14 cellular contexts compared by ENCODE assay signal in genomic region chr1:182952677-182953444, GRCh38. TPM values are rescaled to one million over a fixed set of nuclear protein-coding genes. Genes with fewer than 3 reads are reported as not detected.
DNase-seq lines count a peak whose midpoint lies in the region; ATAC-seq and TF ChIP-seq lines count a peak whose summit lies in the region.
"Had no signal": no experiment of that assay in that cellular context is flagged by ENCODE, and none has a peak within 500 bp of the region (broad histone marks: within the 10 kb centered on the region; RNA-seq: fewer than 3 reads in every experiment).

Gene SHCBP1L (minus strand): TSS chr1:182953166. CDS start chr1:182953133, 33 bp downstream.

- 27 to 42% (median 41%) methylated on average over 66 to 79 of the region's 79 CpGs for WGBS in psoas muscle, 3 donors

- H3K4me1 ChIP-seq in ACC112 (ENCODE audit: control insufficient read depth, insufficient read depth, low read length, unreplicated experiment): peaks cover 20% of the 10 kb centered on the region
- H3K4me1 ChIP-seq in psoas muscle: no peaks in the 10 kb centered on the region

- no peaks in the 10 kb centered on the region for H3K36me3 ChIP-seq in ACC112 (ENCODE audit: insufficient read depth, low read length)
- H3K36me3 ChIP-seq in psoas muscle (ENCODE audit: insufficient read depth in 1 of 2, low read depth in 1 of 2): no peaks in the 10 kb centered on the region
- H3K36me3 ChIP-seq: neutrophil had no signal

- H3K27me3 ChIP-seq in ACC112 (ENCODE audit: insufficient read depth, low read length) (peaks cover 5% of the 10 kb centered on the region; the same call in 1 of the 2 replicates), psoas muscle (ENCODE audit: insufficient read depth in 3 of 3, low read length in 2 of 3) (peaks cover 0 to 13% (median 3%) of the 10 kb centered on the region in 3 donors)

- intact Hi-C loops in psoas muscle (cut with DNase I): no loop called here

- H3K4me1 Mint-ChIP-seq in T-helper 17 cell (no peaks in the 10 kb centered on the region), mesothelial cell of epicardium (no peaks in the 10 kb centered on the region)

- H3K4me3 ChIP-seq in ACC112 (ENCODE audit: low read depth, low read length): peak within 1 kb of the TSS; percentile 51; the same call in 1 of the 2 replicates
- peak within 1 kb of the TSS; percentile 0 to 31 for H3K4me3 ChIP-seq in foreskin fibroblast (ENCODE audit: low read depth in 1 of 2, low read length in 2 of 2)
- H3K4me3 ChIP-seq in psoas muscle: peak within 1 kb of the TSS; percentile 42

- peak within 1 kb of the TSS; percentile 53 for H2AFZ ChIP-seq in ACC112 (ENCODE audit: low read length, unreplicated experiment)

- H3K9me3 Mint-ChIP-seq in mesothelial cell of epicardium: peaks cover 2% of the 10 kb centered on the region
- H3K9me3 Mint-ChIP-seq: type B pancreatic cell had no signal

- H3K4me3 Mint-ChIP-seq in T-helper 17 cell (peak within 1 kb of the TSS; percentile 50), mesothelial cell of epicardium (no peak within 1 kb of the TSS)
- H3K4me3 Mint-ChIP-seq: type B pancreatic cell had no signal

- H3K27ac ChIP-seq in ACC112 (ENCODE audit: low read depth, low read length) (no peak within 1 kb of the TSS), psoas muscle (no peak within 1 kb of the TSS)
- H3K27ac ChIP-seq: neutrophil had no signal

- H3K9me3 ChIP-seq in T-helper 17 cell (ENCODE audit: control insufficient read depth, low read length, poor library complexity, severe bottlenecking) (no peaks in the 10 kb centered on the region), psoas muscle (no peaks in the 10 kb centered on the region)
- H3K9me3 ChIP-seq: neutrophil had no signal

- H3K36me3 Mint-ChIP-seq in T-helper 17 cell (ENCODE audit: low read depth): no peaks in the 10 kb centered on the region
- H3K36me3 Mint-ChIP-seq in mesothelial cell of epicardium: no peaks in the 10 kb centered on the region
- H3K36me3 Mint-ChIP-seq: type B pancreatic cell had no signal

- H3K27me3 Mint-ChIP-seq in T-helper 17 cell: peaks cover 28% of the 10 kb centered on the region
- no peaks in the 10 kb centered on the region for H3K27me3 Mint-ChIP-seq in mesothelial cell of epicardium (ENCODE audit: low read depth)
- H3K27me3 Mint-ChIP-seq: type B pancreatic cell had no signal

- DNase-seq in T-helper 17 cell: no peak
- DNase-seq in foreskin fibroblast: no peak
- DNase-seq in psoas muscle: no peak
- DNase-seq in mesothelial cell of epicardium (ENCODE audit: low spot score in 2 of 2, unreplicated experiment in 2 of 2): no peak
- no peak for DNase-seq in COLO668 (lab: John Stamatoyannopoulos, UW; ENCODE audit: unreplicated experiment)
- DNase-seq in glomerular visceral epithelial cell (ENCODE audit: extremely low spot score): no peak
- DNase-seq: DND-41, kidney glomerular epithelial cell, NCI-H2227 treated with DMSO at 0.1 percent for 48 hours had no signal

- ATAC-seq in T-helper 17 cell: no peak
- peak in 1 of 4 donors; percentile 54 for ATAC-seq in psoas muscle
- ATAC-seq in HG03354 (IDR thresholded peaks at IDR 0.05; ENCODE audit: poor library complexity, severe bottlenecking, unreplicated experiment): no peak
- ATAC-seq: Panc1 had no signal

- H3K27ac Mint-ChIP-seq in T-helper 17 cell: no peak within 1 kb of the TSS
- H3K27ac Mint-ChIP-seq in mesothelial cell of epicardium: no peak within 1 kb of the TSS
- H3K27ac Mint-ChIP-seq: type B pancreatic cell had no signal

- no peaks in the 10 kb centered on the region for H3K79me2 ChIP-seq in ACC112 (ENCODE audit: control insufficient read depth, insufficient read depth, low read length, unreplicated experiment)

- TF ChIP-seq CTCF in foreskin fibroblast (IDR thresholded peaks at IDR 0.05; ENCODE audit: low read depth, low read length) (no peak), psoas muscle (IDR thresholded peaks at IDR 0.05) (no peak), mesothelial cell of epicardium (IDR thresholded peaks at IDR 0.05; ENCODE audit: unreplicated experiment) (no peak)

RNA-seq across cellular contexts. Expression of gene SHCBP1L, which starts in this region (rescaled TPM):
- not detected for total RNA-seq in T-helper 17 cell
- total RNA-seq in psoas muscle: not detected
- not detected for polyA plus RNA-seq in psoas muscle
- total RNA-seq in mesothelial cell of epicardium: not detected in 3 replicates
